1 cellular context compared by ENCODE assay signal in the genomic region with DNA sequence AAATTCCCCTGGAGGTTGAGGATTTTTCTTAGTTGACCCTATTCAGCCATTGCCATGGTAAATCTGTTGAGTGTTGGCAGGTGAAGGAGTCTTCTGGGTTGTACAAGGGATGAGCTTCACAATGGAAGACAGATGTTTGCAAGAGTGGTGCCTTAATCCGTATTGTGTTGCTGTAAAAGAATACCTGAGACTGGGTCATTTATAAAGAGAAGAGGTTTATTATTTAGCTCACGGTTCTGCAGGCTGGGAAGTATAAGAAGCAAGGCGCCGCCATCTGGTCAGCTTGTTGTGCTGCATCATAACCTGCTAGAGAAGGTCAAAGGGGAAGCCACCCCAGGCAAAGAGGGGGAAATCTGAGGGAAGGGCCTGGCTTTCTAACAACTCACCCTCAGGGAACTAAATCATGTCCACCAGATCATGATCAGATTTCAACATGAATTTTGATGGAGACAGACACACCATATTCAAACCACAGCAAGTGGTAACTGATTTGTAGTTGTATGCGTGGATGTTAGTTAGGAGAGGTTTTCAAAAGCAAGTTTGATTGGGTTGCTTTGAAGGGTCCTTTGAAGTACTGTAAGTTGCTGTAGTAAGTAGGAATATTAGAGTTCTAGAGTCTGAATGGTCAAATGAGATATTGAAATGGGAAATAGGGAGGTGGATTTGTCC.
A peak's percentile ranks its signal among the peaks of the same experiment; 100 is the strongest.
TF ChIP-seq lines count a peak whose summit lies in the region.

No MANE protein-coding gene starts in this region.

TF ChIP-seq in GM12878, 131 proteins besides CTCF, POLR2A, EP300 and RAD21 (continued from another document):
- TF ChIP-seq ZNF207 (IDR thresholded peaks at IDR 0.05; ENCODE audit: borderline replicate concordance) (no peak), SMAD5 (IDR thresholded peaks at IDR 0.05; ENCODE audit: low read depth) (no peak), HDAC6 (IDR thresholded peaks at IDR 0.05; ENCODE audit: unreplicated experiment) (no peak), SIX5 (IDR thresholded peaks at IDR 0.05; ENCODE audit: low read depth, low read length, severe bottlenecking) (no peak), SREBF2 (IDR thresholded peaks at IDR 0.05; ENCODE audit: low read length) (no peak), GATAD2B (conservative IDR thresholded peaks at IDR 0.05; ENCODE audit: low read depth) (no peak), EZH2 (IDR thresholded peaks at IDR 0.05; ENCODE audit: borderline replicate concordance, control insufficient read depth, low read depth, low read length) (no peak), SRF (IDR thresholded peaks at IDR 0.05; ENCODE audit: low read depth in 2 of 2, low read length in 2 of 2) (no peak), SMARCA5 (IDR thresholded peaks at IDR 0.05) (0 out of 2 replicates have a peak, but pooled peaks have one; percentile 51), IKZF1 (conservative IDR thresholded peaks at IDR 0.05) (no peak), CREM (IDR thresholded peaks at IDR 0.05; ENCODE audit: low read depth) (peak; percentile 39; the same call in 1 of the 2 replicates), KAT2A (conservative IDR thresholded peaks at IDR 0.05; ENCODE audit: control insufficient read depth, low read depth, low read length) (no peak), DPF2 (IDR thresholded peaks at IDR 0.05) (no peak), SMC3 (IDR thresholded peaks at IDR 0.05; ENCODE audit: borderline replicate concordance, low read length) (peak; percentile 56; the same call in 1 of the 2 replicates), SUZ12 (IDR thresholded peaks at IDR 0.05; ENCODE audit: unreplicated experiment) (no peak)
- TF ChIP-seq, protein P1, sequence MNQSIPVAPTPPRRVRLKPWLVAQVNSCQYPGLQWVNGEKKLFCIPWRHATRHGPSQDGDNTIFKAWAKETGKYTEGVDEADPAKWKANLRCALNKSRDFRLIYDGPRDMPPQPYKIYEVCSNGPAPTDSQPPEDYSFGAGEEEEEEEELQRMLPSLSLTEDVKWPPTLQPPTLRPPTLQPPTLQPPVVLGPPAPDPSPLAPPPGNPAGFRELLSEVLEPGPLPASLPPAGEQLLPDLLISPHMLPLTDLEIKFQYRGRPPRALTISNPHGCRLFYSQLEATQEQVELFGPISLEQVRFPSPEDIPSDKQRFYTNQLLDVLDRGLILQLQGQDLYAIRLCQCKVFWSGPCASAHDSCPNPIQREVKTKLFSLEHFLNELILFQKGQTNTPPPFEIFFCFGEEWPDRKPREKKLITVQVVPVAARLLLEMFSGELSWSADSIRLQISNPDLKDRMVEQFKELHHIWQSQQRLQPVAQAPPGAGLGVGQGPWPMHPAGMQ (IDR thresholded peaks at IDR 0.05; ENCODE audit: borderline replicate concordance), result no peak
TF ChIP-seq in GM12878: peak in this region for 9.
